In the genomic region with DNA sequence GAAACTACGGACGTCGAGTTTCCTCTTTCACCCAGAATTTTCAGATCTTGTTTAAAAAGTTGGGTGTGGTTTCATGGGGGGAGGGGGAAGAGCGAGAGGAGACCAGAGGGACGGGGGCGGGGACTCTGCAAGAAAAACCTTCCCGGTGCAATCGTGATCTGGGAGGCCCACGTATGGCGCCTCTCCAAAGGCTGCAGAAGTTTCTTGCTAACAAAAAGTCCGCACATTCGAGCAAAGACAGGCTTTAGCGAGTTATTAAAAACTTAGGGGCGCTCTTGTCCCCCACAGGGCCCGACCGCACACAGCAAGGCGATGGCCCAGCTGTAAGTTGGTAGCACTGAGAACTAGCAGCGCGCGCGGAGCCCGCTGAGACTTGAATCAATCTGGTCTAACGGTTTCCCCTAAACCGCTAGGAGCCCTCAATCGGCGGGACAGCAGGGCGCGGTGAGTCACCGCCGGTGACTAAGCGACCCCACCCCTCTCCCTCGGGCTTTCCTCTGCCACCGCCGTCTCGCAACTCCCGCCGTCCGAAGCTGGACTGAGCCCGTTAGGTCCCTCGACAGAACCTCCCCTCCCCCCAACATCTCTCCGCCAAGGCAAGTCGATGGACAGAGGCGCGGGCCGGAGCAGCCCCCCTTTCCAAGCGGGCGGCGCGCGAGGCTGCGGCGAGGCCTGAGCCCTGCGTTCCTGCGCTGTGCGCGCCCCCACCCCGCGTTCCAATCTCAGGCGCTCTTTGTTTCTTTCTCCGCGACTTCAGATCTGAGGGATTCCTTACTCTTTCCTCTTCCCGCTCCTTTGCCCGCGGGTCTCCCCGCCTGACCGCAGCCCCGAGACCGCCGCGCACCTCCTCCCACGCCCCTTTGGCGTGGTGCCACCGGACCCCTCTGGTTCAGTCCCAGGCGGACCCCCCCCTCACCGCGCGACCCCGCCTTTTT, we compare ENCODE assay signal across 8 cellular contexts. TPM values are rescaled to one million over a fixed set of nuclear protein-coding genes. Genes with fewer than 3 reads are reported as not detected.
DNase-seq lines count a peak whose midpoint lies in the region; ATAC-seq lines count a peak whose summit lies in the region.

A gene (plus strand): TSS at position 161 of the 935 bp plus-strand sequence. CDS start 1,182 bp downstream, outside the sequence.

- H3K9me3 Mint-ChIP-seq in activated T-cell treated with anti-CD3 and anti-CD28 coated beads, Interleukin-2, amount 50 U/mL, for 4 hours, result no peaks in the 10 kb centered on the region
- no peaks in the 10 kb centered on the region for H3K9me3 Mint-ChIP-seq in naive B cell

- H3K4me3 Mint-ChIP-seq in activated T-cell treated with anti-CD3 and anti-CD28 coated beads, Interleukin-2, amount 50 U/mL, for 4 hours, result peak within 1 kb of the TSS; percentile 90
- H3K4me3 Mint-ChIP-seq in naive B cell, result peak within 1 kb of the TSS; percentile 76 to 99 (median 96)

- peaks cover 60% of the 10 kb centered on the region for H3K4me1 Mint-ChIP-seq in activated T-cell treated with anti-CD3 and anti-CD28 coated beads, Interleukin-2, amount 50 U/mL, for 4 hours (ENCODE audit: low read depth)
- peaks cover 28 to 50% (median 35%) of the 10 kb centered on the region in 3 donors for H3K4me1 Mint-ChIP-seq in naive B cell

- H3K27me3 Mint-ChIP-seq in activated T-cell treated with anti-CD3 and anti-CD28 coated beads, Interleukin-2, amount 50 U/mL, for 4 hours (ENCODE audit: low read depth), result no peaks in the 10 kb centered on the region
- no peaks in the 10 kb centered on the region for H3K27me3 Mint-ChIP-seq in naive B cell

- DNase-seq in OCI-M1 (lab: John Stamatoyannopoulos, UW) (peak; percentile 95), naive B cell (peak; percentile 82), NCI-H2227 treated with DMSO at 0.1 percent for 48 hours (lab: John Stamatoyannopoulos, UW) (no peak)
- DNase-seq in activated T-cell treated with anti-CD3 and anti-CD28 coated beads, Interleukin-2, amount 50 U/mL, for 4 hours, result peak; percentile 87
- peak; percentile 77 to 81 for DNase-seq in stimulated activated CD8-positive, alpha-beta memory T cell treated with anti-CD3 and anti-CD28 coated beads, Interleukin-7, amount 100 ng/mL, for 48 hours (ENCODE audit: extremely low read depth in 1 of 2, low read depth in 1 of 2)

- peak within 1 kb of the TSS; percentile 92 to 99 (median 96) for H3K27ac Mint-ChIP-seq in naive B cell

- H3K36me3 Mint-ChIP-seq in activated T-cell treated with anti-CD3 and anti-CD28 coated beads, Interleukin-2, amount 50 U/mL, for 4 hours (ENCODE audit: insufficient read depth), result peaks cover 13% of the 10 kb centered on the region
- no peaks in the 10 kb centered on the region for H3K36me3 Mint-ChIP-seq in naive B cell

- peak; percentile 43 for ATAC-seq in GM18511 (IDR thresholded peaks at IDR 0.05; ENCODE audit: unreplicated experiment)
- peak; percentile 27 for ATAC-seq in HG02938 (IDR thresholded peaks at IDR 0.05; ENCODE audit: unreplicated experiment)
- ATAC-seq in activated T-cell treated with anti-CD3 and anti-CD28 coated beads, Interleukin-2, amount 50 U/mL, for 4 hours, result peak; percentile 59 to 61
- ATAC-seq in esophagus mucosa, result peak; percentile 70
- ATAC-seq in naive B cell (ENCODE audit: low read depth in 2 of 2), result peak; percentile 34 to 40

RNA-seq across cellular contexts. Expression of the gene that starts here (rescaled TPM):
- total RNA-seq in activated T-cell treated with anti-CD3 and anti-CD28 coated beads, Interleukin-2, amount 50 U/mL, for 4 hours, result 100 to 1,000 TPM; 113 to 192 (median 123) TPM
- 73.8 TPM for total RNA-seq in esophagus mucosa
- 100 to 1,000 TPM in 5 of 6 donors, 10 to 100 TPM in 1; 41.1 to 171 (median 131) TPM for polyA plus RNA-seq in naive B cell (ENCODE audit: low read depth in 6 of 6)
